Comparison of ENCODE assay signal across 18 cellular contexts in genomic region chr1:38616846-38617245, GRCh38.
DNase-seq lines count a peak whose midpoint lies in the region; ATAC-seq, FAIRE-seq and TF ChIP-seq lines count a peak whose summit lies in the region.
"Had no signal": no experiment of that assay in that cellular context is flagged by ENCODE, and none has a peak within 500 bp of the region (broad histone marks: within the 10 kb centered on the region; RNA-seq: fewer than 3 reads in every experiment).

No MANE protein-coding gene starts in this region.

- H3K9ac ChIP-seq in K562 (ENCODE audit: insufficient read depth in 1 of 2, low read depth in 2 of 2, low read length in 2 of 2) (no peak overlapping the region), neuronal stem cell (ENCODE audit: low read depth, low read length, poor library complexity) (no peak overlapping the region)

- H2BK5ac ChIP-seq in neuronal stem cell (ENCODE audit: low read length): no peak overlapping the region

- no peak overlapping the region for H2AK5ac ChIP-seq in neuronal stem cell (ENCODE audit: low read depth, low read length)

- H3K9me3 Mint-ChIP-seq in activated T-cell treated with anti-CD3 and anti-CD28 coated beads, Interleukin-2, amount 50 U/mL, for 24 hours: peaks cover 10% of the 10 kb centered on the region
- no peaks in the 10 kb centered on the region for H3K9me3 Mint-ChIP-seq in natural killer cell treated with Interleukin-12 subunit alpha and Interleukin-12 subunit beta and Interleukin-15 and Interleukin-18, amount 100 ng/mL, for 72 hours

- ATAC-seq in K562: no peak
- ATAC-seq in natural killer cell treated with Interleukin-12 subunit alpha and Interleukin-12 subunit beta and Interleukin-15 and Interleukin-18, amount 100 ng/mL, for 72 hours: no peak
- ATAC-seq: A549; CD8-positive, alpha-beta T cell; HCT116 had no signal

- no peak for TF ChIP-seq CTCF in K562 (IDR thresholded peaks at IDR 0.05 in 2 of 3, conservative IDR thresholded peaks at IDR 0.05 in 1 of 3; ENCODE audit: insufficient read depth in 2 of 3, low read depth in 1 of 3, low read length in 3 of 3)

- no peaks in the 10 kb centered on the region for H3K4me1 Mint-ChIP-seq in activated T-cell treated with anti-CD3 and anti-CD28 coated beads, Interleukin-2, amount 50 U/mL, for 24 hours (ENCODE audit: low read depth)
- H3K4me1 Mint-ChIP-seq in natural killer cell treated with Interleukin-12 subunit alpha and Interleukin-12 subunit beta and Interleukin-15 and Interleukin-18, amount 100 ng/mL, for 72 hours (ENCODE audit: low read depth in 2 of 2): no peaks in the 10 kb centered on the region

- H3K9me3 ChIP-seq in K562 (replicated peaks; ENCODE audit: control insufficient read depth, insufficient read depth, low read depth, low read length) (no peaks in the 10 kb centered on the region; the same call in 1 of the 2 replicates), neuronal stem cell (replicated peaks in 1 of 2; ENCODE audit: control insufficient read depth in 2 of 2, insufficient read depth in 1 of 2, low read depth in 1 of 2, low read length in 2 of 2) (no peaks in the 10 kb centered on the region)
- H3K9me3 ChIP-seq: A549 had no signal

- WGBS in K562 (ENCODE audit: insufficient coverage, low coverage, missing lambda C conversion rate): 2% methylated on average over 3 of the region's 3 CpGs
- WGBS in neuronal stem cell (ENCODE audit: extremely low coverage in 2 of 2, insufficient read length in 2 of 2, insufficient replicate concordance in 1 of 2), 2 donors: no CpG with 5 or more reads among the region's 3 CpGs

- peaks cover 22% of the 10 kb centered on the region for H3K27me3 Mint-ChIP-seq in activated T-cell treated with anti-CD3 and anti-CD28 coated beads, Interleukin-2, amount 50 U/mL, for 24 hours
- peaks cover 22 to 26% of the 10 kb centered on the region in 2 donors for H3K27me3 Mint-ChIP-seq in natural killer cell treated with Interleukin-12 subunit alpha and Interleukin-12 subunit beta and Interleukin-15 and Interleukin-18, amount 100 ng/mL, for 72 hours

- H3K14ac ChIP-seq in neuronal stem cell (ENCODE audit: low read length): no peak overlapping the region

- H3K9me1 ChIP-seq in K562 (ENCODE audit: control insufficient read depth, insufficient read depth, low read length): no peaks in the 10 kb centered on the region

- no peaks in the 10 kb centered on the region for H4K20me1 ChIP-seq in K562 (replicated peaks; ENCODE audit: control insufficient read depth, insufficient read depth, low read length)

- no peak overlapping the region for H3K18ac ChIP-seq in neuronal stem cell (ENCODE audit: low read length)

- H3K4ac ChIP-seq in neuronal stem cell (ENCODE audit: low read length): no peak overlapping the region

- no peaks in the 10 kb centered on the region for H3K79me2 ChIP-seq in K562 (ENCODE audit: control insufficient read depth, insufficient read depth, low read length)

- BruUV-seq in K562 (replicated peaks; lab: Mats Ljungman, UMichigan): no TSS peak

- no peak overlapping the region for H4K91ac ChIP-seq in neuronal stem cell (ENCODE audit: low read depth, low read length, poor library complexity)

- no peak overlapping the region for H3K27ac ChIP-seq in K562 (ENCODE audit: extremely low read depth, low read depth, low read length)
- peak overlapping the region; percentile 98 for H3K27ac ChIP-seq in neuronal stem cell (replicated peaks; ENCODE audit: low read length)
- H3K27ac ChIP-seq: A549 had no signal

- no peak overlapping the region for H3K4me3 ChIP-seq in K562
- H3K4me3 ChIP-seq in neuronal stem cell (ENCODE audit: low read length in 2 of 2): no peak overlapping the region
- H3K4me3 ChIP-seq: A549 had no signal

- H2BK120ac ChIP-seq in neuronal stem cell (ENCODE audit: low read depth, low read length): no peak overlapping the region

- no peak overlapping the region for H4K8ac ChIP-seq in neuronal stem cell (ENCODE audit: low read depth, low read length)

- TF ChIP-seq POLR2A in K562 (conservative IDR thresholded peaks at IDR 0.05): no peak

- H3K4me2 ChIP-seq in K562 (ENCODE audit: insufficient read depth, low read length) (no peak overlapping the region), neuronal stem cell (ENCODE audit: insufficient read depth, low read length, poor library complexity, severe bottlenecking) (no peak overlapping the region)
- H3K4me2 ChIP-seq: A549 had no signal

- intact Hi-C loops in K562 (cut with micrococcal nuclease): no loop called here

- no peak overlapping the region for H2BK12ac ChIP-seq in neuronal stem cell (ENCODE audit: low read length)

- no peak overlapping the region for H3K27ac Mint-ChIP-seq in activated T-cell treated with anti-CD3 and anti-CD28 coated beads, Interleukin-2, amount 50 U/mL, for 24 hours
- no peak overlapping the region for H3K27ac Mint-ChIP-seq in natural killer cell treated with Interleukin-12 subunit alpha and Interleukin-12 subunit beta and Interleukin-15 and Interleukin-18, amount 100 ng/mL, for 72 hours
- H3K27ac Mint-ChIP-seq: CD8-positive, alpha-beta T cell; HFFc6; IgD-negative memory B cell had no signal

- CTCF ChIA-PET in K562 (lab: Yijun Ruan, JAX; ENCODE audit: low intra/inter-chr PET ratio): no interaction called here

- no peak for TF ChIP-seq EP300 in K562 (IDR thresholded peaks at IDR 0.05; ENCODE audit: low read length)

- H3K4me1 ChIP-seq in K562 (replicated peaks in 1 of 2; ENCODE audit: control insufficient read depth in 2 of 2, insufficient read depth in 2 of 2, low read length in 2 of 2) (peaks cover 7 to 16% of the 10 kb centered on the region in 2 experiments; a peak in 4 of 5 replicates), neuronal stem cell (ENCODE audit: control insufficient read depth in 2 of 2, insufficient read depth in 1 of 2, low read depth in 1 of 2, low read length in 2 of 2) (peaks cover 0 to 31% of the 10 kb centered on the region in 2 donors)
- H3K4me1 ChIP-seq: A549 had no signal

- POLR2A ChIA-PET in K562 (lab: Yijun Ruan, JAX): no interaction called here

- H3K4me3 Mint-ChIP-seq in activated T-cell treated with anti-CD3 and anti-CD28 coated beads, Interleukin-2, amount 50 U/mL, for 24 hours: no peak overlapping the region
- no peak overlapping the region for H3K4me3 Mint-ChIP-seq in natural killer cell treated with Interleukin-12 subunit alpha and Interleukin-12 subunit beta and Interleukin-15 and Interleukin-18, amount 100 ng/mL, for 72 hours
- H3K4me3 Mint-ChIP-seq: CD8-positive, alpha-beta T cell; HFFc6; IgD-negative memory B cell had no signal

- in situ Hi-C loops in K562 (cut with MboI): no loop called here

- H3K36me3 Mint-ChIP-seq in activated T-cell treated with anti-CD3 and anti-CD28 coated beads, Interleukin-2, amount 50 U/mL, for 24 hours (ENCODE audit: low read depth): no peaks in the 10 kb centered on the region
- no peaks in the 10 kb centered on the region for H3K36me3 Mint-ChIP-seq in natural killer cell treated with Interleukin-12 subunit alpha and Interleukin-12 subunit beta and Interleukin-15 and Interleukin-18, amount 100 ng/mL, for 72 hours
- H3K36me3 Mint-ChIP-seq: CD8-positive, alpha-beta T cell; IgD-negative memory B cell had no signal

- H3K27me3 ChIP-seq in K562 (ENCODE audit: control insufficient read depth in 2 of 2, insufficient read depth in 2 of 2, low read length in 2 of 2) (peaks cover 3 to 7% of the 10 kb centered on the region in 2 experiments; a peak in 2 of 5 replicates), neuronal stem cell (ENCODE audit: control insufficient read depth in 3 of 3, insufficient read depth in 3 of 3, low read depth in 1 of 3, low read length in 3 of 3) (peaks cover 0 to 2% (median 0%) of the 10 kb centered on the region in 3 experiments)

- no peak overlapping the region for H3K23ac ChIP-seq in neuronal stem cell (ENCODE audit: low read depth, low read length, poor library complexity)

- H2BK15ac ChIP-seq in neuronal stem cell (ENCODE audit: low read length): no peak overlapping the region

- no peak for FAIRE-seq in K562 (lab: Jason Lieb, UNC)
- FAIRE-seq: A549, HTR-8/SVneo had no signal

- H3K36me3 ChIP-seq in K562 (ENCODE audit: control insufficient read depth, insufficient read depth, low read length) (no peaks in the 10 kb centered on the region), neuronal stem cell (replicated peaks in 1 of 2; ENCODE audit: control insufficient read depth in 2 of 2, insufficient read depth in 2 of 2, low read length in 2 of 2) (no peaks in the 10 kb centered on the region)

- H3K79me1 ChIP-seq in neuronal stem cell (ENCODE audit: low read depth, low read length): no peaks in the 10 kb centered on the region

- TF ChIP-seq RAD21 in K562 (CRISPR knock-in tag; conservative IDR thresholded peaks at IDR 0.05 in 1 of 2, IDR thresholded peaks at IDR 0.05 in 1 of 2): no peak

- no peak overlapping the region for H2AFZ ChIP-seq in K562 (ENCODE audit: low read depth, low read length)
- no peak overlapping the region for H2AFZ ChIP-seq in neuronal stem cell (ENCODE audit: low read length)

- DNase-seq in NCI-H82 (lab: John Stamatoyannopoulos, UW) (peak; percentile 75), K562 (ENCODE audit: extremely low read depth in 1 of 4, low spot score in 3 of 4) (no peak), neuronal stem cell (ENCODE audit: low spot score) (no peak), 8988T (no peak)
- DNase-seq in activated T-cell treated with anti-CD3 and anti-CD28 coated beads, Interleukin-2, amount 50 U/mL, for 24 hours: no peak
- DNase-seq in natural killer cell treated with Interleukin-12 subunit alpha and Interleukin-12 subunit beta and Interleukin-15 and Interleukin-18, amount 100 ng/mL, for 72 hours (ENCODE audit: low spot score): no peak
- DNase-seq: AML-193; Calu3; CD8-positive, alpha-beta T cell; DMS79 treated with DMSO at 0.1 percent for 48 hours; GF-D8; GOT3; H7; HFFc6 had no signal

TF ChIP-seq in K562, 482 proteins besides CTCF, POLR2A, EP300 and RAD21:
- TF ChIP-seq MEF2A (IDR thresholded peaks at IDR 0.05; ENCODE audit: control insufficient read depth, low read depth, low read length): no peak
- no peak for TF ChIP-seq ID3 (CRISPR knock-in tag; IDR thresholded peaks at IDR 0.05)
- TF ChIP-seq ID3 (tag; IDR thresholded peaks at IDR 0.05): peak; percentile 94
